In the genomic region with DNA sequence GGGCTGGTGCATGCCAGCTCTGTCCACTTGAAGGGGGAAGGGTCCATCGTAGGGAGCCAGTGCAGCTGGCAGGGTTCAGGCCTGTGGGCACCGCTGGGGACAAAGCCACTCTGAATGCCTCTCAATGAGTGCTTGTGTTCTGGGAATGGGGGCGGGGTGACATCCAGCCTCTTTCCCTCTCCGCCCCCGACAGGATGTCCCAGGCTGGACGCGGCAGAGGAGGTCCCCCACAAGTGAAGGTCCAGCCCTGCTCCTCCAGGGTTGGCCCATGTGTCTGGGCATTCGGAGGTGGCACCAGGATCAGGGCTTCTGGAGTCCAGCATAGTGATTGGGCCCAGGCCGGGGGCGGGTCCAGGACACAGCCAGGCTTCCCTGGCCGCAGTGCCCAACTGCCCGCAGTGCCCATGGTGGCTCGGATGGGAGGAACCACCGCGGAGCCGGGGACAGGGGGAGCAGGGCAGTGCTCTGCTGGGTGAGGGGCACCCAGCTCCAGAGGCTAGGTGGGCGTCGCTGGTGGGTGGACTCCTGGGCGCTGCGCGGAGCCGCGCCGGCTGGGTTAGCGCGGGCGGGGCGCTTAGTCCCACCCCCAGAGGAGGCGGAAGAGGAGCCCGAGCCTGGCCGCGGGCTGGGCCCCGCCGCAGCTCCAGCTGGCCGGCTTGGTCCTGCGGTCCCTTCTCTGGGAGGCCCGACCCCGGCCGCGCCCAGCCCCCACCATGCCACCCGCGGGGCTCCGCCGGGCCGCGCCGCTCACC, we compare ENCODE assay signal across 8 cellular contexts. TPM values are rescaled to one million over a fixed set of nuclear protein-coding genes. Genes with fewer than 3 reads are reported as not detected.
A peak's percentile ranks its signal among the peaks of the same experiment; 100 is the strongest.
DNase-seq lines count a peak whose midpoint lies in the region; ATAC-seq and TF ChIP-seq lines count a peak whose summit lies in the region.

Gene SHISA4 (plus strand): TSS at position 617 of the 752 bp plus-strand sequence. CDS start 97 bp downstream, at position 714.

- peak within 1 kb of the TSS; percentile 71 for H3K27ac ChIP-seq in Panc1 (ENCODE audit: low read length)

- no peaks in the 10 kb centered on the region for H3K27me3 ChIP-seq in Panc1 (ENCODE audit: control insufficient read depth, insufficient read depth, low read length)

- H3K4me1 Mint-ChIP-seq in central memory CD8-positive, alpha-beta T cell = peaks cover 6% of the 10 kb centered on the region
- H3K4me1 Mint-ChIP-seq in immature natural killer cell = peaks cover 0 to 5% of the 10 kb centered on the region in 2 donors

- H3K27me3 Mint-ChIP-seq in central memory CD8-positive, alpha-beta T cell = peaks cover 66% of the 10 kb centered on the region
- H3K27me3 Mint-ChIP-seq in immature natural killer cell (ENCODE audit: low read depth in 3 of 3) = peaks cover 5 to 16% (median 10%) of the 10 kb centered on the region in 3 donors

- POLR2A ChIA-PET in Panc1 (lab: Charles Lee) = interaction anchor here (0.6 kb wide), 1 partner anchor 30 kb away, joined by 16 read pairs; no protein-coding TSS in a partner anchor

- in situ Hi-C loops in Panc1 (cut with HindIII; ENCODE audit: low pct_unique_long_range_greater_than_20kb, low sequenced_read_pairs) = no loop called here

- peak within 1 kb of the TSS; percentile 11 for H3K27ac Mint-ChIP-seq in central memory CD8-positive, alpha-beta T cell (ENCODE audit: low read depth)
- no peak within 1 kb of the TSS for H3K27ac Mint-ChIP-seq in immature natural killer cell

- peaks cover 2% of the 10 kb centered on the region for H3K36me3 Mint-ChIP-seq in central memory CD8-positive, alpha-beta T cell (ENCODE audit: insufficient read depth)
- H3K36me3 Mint-ChIP-seq in immature natural killer cell = no peaks in the 10 kb centered on the region

- BruUV-seq in Panc1 (replicated peaks; lab: Mats Ljungman, UMichigan) = no TSS peak

- peaks cover 10% of the 10 kb centered on the region for H3K4me1 ChIP-seq in Panc1 (ENCODE audit: control insufficient read depth, insufficient read depth, low read length)

- H3K36me3 ChIP-seq in Panc1 (ENCODE audit: control insufficient read depth, insufficient read depth, low read length) = no peaks in the 10 kb centered on the region

- CTCF ChIA-PET in Panc1 (lab: Charles Lee) = interaction anchor here (0.5 kb wide), 1 partner anchor 138 kb away, joined by 3 read pairs; no protein-coding TSS in a partner anchor

- H3K4me3 ChIP-seq in Panc1 (ENCODE audit: low read depth in 2 of 2, low read length in 2 of 2) = peak within 1 kb of the TSS; percentile 71 to 79
- peak within 1 kb of the TSS; percentile 71 for H3K4me3 ChIP-seq in retinal pigment epithelial cell (ENCODE audit: low read length)

- H3K9me3 Mint-ChIP-seq in central memory CD8-positive, alpha-beta T cell = no peaks in the 10 kb centered on the region
- no peaks in the 10 kb centered on the region for H3K9me3 Mint-ChIP-seq in immature natural killer cell

- peak within 1 kb of the TSS; percentile 69 for H3K4me3 Mint-ChIP-seq in central memory CD8-positive, alpha-beta T cell
- peak within 1 kb of the TSS; percentile 66 to 82 (median 76) for H3K4me3 Mint-ChIP-seq in immature natural killer cell

- TF ChIP-seq CTCF in Panc1 (IDR thresholded peaks at IDR 0.05) (no peak), retinal pigment epithelial cell (conservative IDR thresholded peaks at IDR 0.05; ENCODE audit: low read depth, low read length) (no peak)

- ATAC-seq in Panc1 = peak; percentile 94
- ATAC-seq in central memory CD8-positive, alpha-beta T cell (replicated peaks; ENCODE audit: extremely low read depth, poor library complexity, severe bottlenecking) = peak; percentile 58
- no peak for ATAC-seq in GM21529 (IDR thresholded peaks at IDR 0.05; ENCODE audit: unreplicated experiment)

- no peaks in the 10 kb centered on the region for H3K9me3 ChIP-seq in Panc1 (ENCODE audit: control insufficient read depth, insufficient read depth, low read depth, low read length)

- peak; percentile 3 to 5 for DNase-seq in activated CD4-positive, alpha-beta T cell treated with anti-CD3 and anti-CD28 coated beads, Interleukin-2, amount 50 U/mL, for 4 hours
- no peak for DNase-seq in activated CD4-positive, alpha-beta T cell treated with anti-CD3 and anti-CD28 coated beads for 48 hours
- DNase-seq in Panc1 (ENCODE audit: low read depth, low spot score) (no peak), immature natural killer cell (peak in 1 of 3 donors; percentile 4), retinal pigment epithelial cell (ENCODE audit: low read depth) (no peak), SKM-1 (lab: John Stamatoyannopoulos, UW; ENCODE audit: unreplicated experiment) (no peak)
- DNase-seq in central memory CD8-positive, alpha-beta T cell (ENCODE audit: low spot score in 2 of 2) = no peak

- intact Hi-C loops in Panc1 (cut with micrococcal nuclease; ENCODE audit: unreplicated experiment) = no loop called here

RNA-seq across cellular contexts. Expression of gene SHISA4, which starts in this region (rescaled TPM):
- 38.2 TPM for total RNA-seq in Panc1 (2021; ENCODE audit: unreplicated experiment)
- 63.0 TPM for polyA plus RNA-seq in Panc1 (2012; ENCODE audit: insufficient read length)
- 1 to 10 TPM in 2 of 3 donors, under 1 TPM in 1; 0.83 to 4.7 (median 1.1) TPM for polyA plus RNA-seq in immature natural killer cell

Comparison
In these comparisons a context has a peak if more than half of its experiments do, and no peak if none do; other contexts are left out.
1. DNase-seq: peak in activated CD4-positive, alpha-beta T cell treated with anti-CD3 and anti-CD28 coated beads, Interleukin-2, amount 50 U/mL, for 4 hours (2 of 2); none in activated CD4-positive, alpha-beta T cell treated with anti-CD3 and anti-CD28 coated beads for 48 hours (single experiment), Panc1 (single experiment), central memory CD8-positive, alpha-beta T cell (0 of 2), retinal pigment epithelial cell (single experiment) and SKM-1 (single experiment).